ENCODE assay signal across 8 cellular contexts in genomic region chr7:157612664-157613561, GRCh38.
DNase-seq lines count a peak whose midpoint lies in the region; ATAC-seq, FAIRE-seq and TF ChIP-seq lines count a peak whose summit lies in the region.

No MANE protein-coding gene starts in this region.

- peak overlapping the region; percentile 74 for H3K9ac ChIP-seq in BLaER1

- H3K27ac ChIP-seq in BLaER1 (peak overlapping the region; percentile 78), dorsolateral prefrontal cortex (no peak overlapping the region), urinary bladder (ENCODE audit: low read depth) (no peak overlapping the region)

- peak; percentile 45 for ATAC-seq in HG02840 (IDR thresholded peaks at IDR 0.05; ENCODE audit: low FRiP score, unreplicated experiment)

- no peak for TF ChIP-seq CTCF in dorsolateral prefrontal cortex (IDR thresholded peaks at IDR 0.05 in 54 of 56, conservative IDR thresholded peaks at IDR 0.05 in 2 of 56; ENCODE audit: low read depth in 1 of 56, partially characterized antibody in 56 of 56)

- H3K27me3 ChIP-seq in BLaER1 (no peaks in the 10 kb centered on the region), dorsolateral prefrontal cortex (no peaks in the 10 kb centered on the region)

- no peak for FAIRE-seq in H54 (lab: Jason Lieb, UNC)

- no peaks in the 10 kb centered on the region for H3K9me3 ChIP-seq in BLaER1

- H3K4me3 ChIP-seq in BLaER1 = peak overlapping the region; percentile 65
- H3K4me3 ChIP-seq in dorsolateral prefrontal cortex = peak overlapping the region in 51 of 59 donors; percentile 0 to 58 (median 37)
- peak overlapping the region; percentile 45 for H3K4me3 ChIP-seq in urinary bladder (ENCODE audit: low read depth, low read length)

- H3K4me2 ChIP-seq in BLaER1 = peak overlapping the region; percentile 96

- H3K4me1 ChIP-seq in BLaER1 = peaks cover 82% of the 10 kb centered on the region
- no peaks in the 10 kb centered on the region for H3K4me1 ChIP-seq in urinary bladder (ENCODE audit: insufficient read depth)

- no peak for TF ChIP-seq POLR2A in H54 (IDR thresholded peaks at IDR 0.05; ENCODE audit: low read depth, low read length)

- intact Hi-C loops in dorsolateral prefrontal cortex (cut with DNase I) = no loop called here
- intact Hi-C loops in posterior vena cava (cut with DNase I) = no loop called here

- H4K20me1 ChIP-seq in BLaER1 = no peaks in the 10 kb centered on the region

- DNase-seq in activated CD4-positive, alpha-beta T cell treated with anti-CD3 and anti-CD28 coated beads for 24 hours (ENCODE audit: low read depth in 2 of 2) = peak; percentile 37 to 40
- DNase-seq in dorsolateral prefrontal cortex (peak in 1 of 10 donors; percentile 25), posterior vena cava (ENCODE audit: low spot score) (peak; percentile 86), H54 (ENCODE audit: insufficient read length, low spot score) (no peak), iPS-NIHi7 (ENCODE audit: extremely low spot score) (no peak)

- WGBS in urinary bladder = 28% methylated on average over 79 of the region's 79 CpGs

- H3K36me3 ChIP-seq in BLaER1 (no peaks in the 10 kb centered on the region), urinary bladder (ENCODE audit: insufficient read depth) (no peaks in the 10 kb centered on the region)

Comparison
In these comparisons a context has a peak if more than half of its experiments do, and no peak if none do; other contexts are left out.
1. DNase-seq: peak in activated CD4-positive, alpha-beta T cell treated with anti-CD3 and anti-CD28 coated beads for 24 hours (2 of 2) and posterior vena cava (single experiment); none in H54 (single experiment) and iPS-NIHi7 (single experiment).
2. Peak in every context shown above with its lines, with median percentiles within 50 percentile points of each other: H3K4me3 ChIP-seq.